Comparison of ENCODE assay signal across 8 cellular contexts in the genomic region with DNA sequence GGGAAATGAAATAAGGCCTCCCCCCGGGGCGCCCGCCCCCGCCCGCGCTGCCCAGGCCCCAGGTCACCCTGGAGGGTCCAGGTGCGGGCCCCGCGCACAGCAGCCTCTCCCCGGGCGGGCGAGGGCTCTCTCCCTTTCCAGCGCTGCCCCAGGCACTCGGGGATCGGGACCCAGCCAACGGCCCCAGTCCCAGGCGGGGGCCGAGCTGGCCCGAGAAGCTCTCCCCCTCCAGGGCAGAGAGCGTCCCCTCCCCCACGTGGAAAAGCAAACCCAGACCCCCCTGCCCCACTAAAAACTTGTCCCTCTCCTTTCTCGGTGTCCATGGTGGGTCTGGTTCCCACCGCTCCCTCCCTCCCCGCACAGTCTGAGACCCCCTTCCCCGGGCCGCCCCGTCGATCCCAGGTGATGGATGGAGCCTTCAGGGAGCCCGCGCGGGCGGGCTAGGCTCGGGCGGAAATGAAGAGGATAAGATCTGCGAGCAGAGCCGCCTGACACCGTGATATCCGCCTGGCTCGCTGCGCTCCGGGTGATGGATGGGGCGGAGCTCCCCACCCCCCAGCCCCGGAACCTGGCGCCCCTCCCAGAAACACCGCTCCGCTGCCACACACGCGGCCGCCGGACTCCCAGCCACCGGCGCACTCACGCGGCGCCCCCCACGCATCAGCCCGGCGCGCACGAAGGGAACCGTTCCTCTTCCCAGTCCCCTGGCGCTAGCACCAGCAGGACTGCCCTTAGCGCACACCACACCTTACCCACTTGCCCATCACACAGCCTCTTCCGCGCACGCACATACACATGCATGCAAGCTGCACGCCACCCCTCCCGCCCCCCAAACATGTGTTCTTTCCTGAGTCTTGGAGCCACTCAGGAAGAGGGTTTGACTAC.
DNase-seq lines count a peak whose midpoint lies in the region; ATAC-seq and TF ChIP-seq lines count a peak whose summit lies in the region.

No MANE protein-coding gene starts in this region.

- H3K4me1 ChIP-seq in esophagus squamous epithelium (peaks cover 16 to 51% (median 21%) of the 10 kb centered on the region in 3 donors), osteoblast (ENCODE audit: insufficient read depth, low read length) (peaks cover 4% of the 10 kb centered on the region)

- H2AFZ ChIP-seq in osteoblast (ENCODE audit: low read length) = no peak overlapping the region

- H3K4me3 ChIP-seq in esophagus squamous epithelium (peak overlapping the region; percentile 43 to 80 (median 64)), osteoblast (ENCODE audit: insufficient read depth, low read length) (peak overlapping the region; percentile 64)

- peaks cover 28% of the 10 kb centered on the region for H3K4me1 Mint-ChIP-seq in type B pancreatic cell (ENCODE audit: unreplicated experiment)

- H3K36me3 ChIP-seq in esophagus squamous epithelium (no peaks in the 10 kb centered on the region), osteoblast (ENCODE audit: insufficient read depth, low read length) (no peaks in the 10 kb centered on the region)

- TF ChIP-seq CTCF in esophagus squamous epithelium (IDR thresholded peaks at IDR 0.05) (no peak), osteoblast (IDR thresholded peaks at IDR 0.05; ENCODE audit: extremely low read depth, low read depth, low read length) (no peak), type B pancreatic cell (conservative IDR thresholded peaks at IDR 0.05) (no peak)

- 28% methylated on average over 4 of the region's 68 CpGs; no CpG with 5 or more reads in 1 of the 2 donors for WGBS in esophagus squamous epithelium, 2 donors

- H3K4me2 ChIP-seq in osteoblast (ENCODE audit: insufficient read depth, low read length) = peak overlapping the region; percentile 27

- TF ChIP-seq POLR2A in esophagus squamous epithelium (IDR thresholded peaks at IDR 0.05) = peak in 2 of 4 donors; percentile 38 to 60

- ATAC-seq in GM21447 (IDR thresholded peaks at IDR 0.05; ENCODE audit: unreplicated experiment) = peak; percentile 52

- intact Hi-C loops in esophagus squamous epithelium (cut with DNase I) = no loop called here

- DNase-seq in Caki2 (ENCODE audit: low read depth) (peak; percentile 51), NCI-H2196 (lab: John Stamatoyannopoulos, UW; ENCODE audit: unreplicated experiment) (peak; percentile 55), activated T-cell treated with anti-CD3 and anti-CD28 coated beads for 24 hours (ENCODE audit: low read depth) (peak; percentile 64), esophagus squamous epithelium (lab: John Stamatoyannopoulos, UW) (no peak), osteoblast (ENCODE audit: insufficient read length, low spot score, missing footprints) (peak; percentile 53), type B pancreatic cell (ENCODE audit: extremely low spot score, unreplicated experiment) (no peak), HCEC 1CT (no peak)

- no peaks in the 10 kb centered on the region for H3K9me3 Mint-ChIP-seq in type B pancreatic cell

- H3K27me3 ChIP-seq in esophagus squamous epithelium (peaks cover 0 to 66% (median 0%) of the 10 kb centered on the region in 4 donors), osteoblast (ENCODE audit: insufficient read depth, low read length) (peaks cover 28% of the 10 kb centered on the region)

- no peaks in the 10 kb centered on the region for H3K36me3 Mint-ChIP-seq in type B pancreatic cell

- H3K79me2 ChIP-seq in osteoblast (ENCODE audit: insufficient read depth, low read length) = no peaks in the 10 kb centered on the region

- H3K27ac Mint-ChIP-seq in type B pancreatic cell = peak overlapping the region; percentile 25

- H3K27me3 Mint-ChIP-seq in type B pancreatic cell = peaks cover 41% of the 10 kb centered on the region

- H3K9me3 ChIP-seq in esophagus squamous epithelium (no peaks in the 10 kb centered on the region), osteoblast (ENCODE audit: low read depth, low read length) (no peaks in the 10 kb centered on the region)

- H3K4me3 Mint-ChIP-seq in type B pancreatic cell = peak overlapping the region; percentile 73

- peak overlapping the region; percentile 80 to 91 (median 84) for H3K27ac ChIP-seq in esophagus squamous epithelium
- no peak overlapping the region for H3K27ac ChIP-seq in osteoblast (ENCODE audit: low read depth, low read length)

- H4K20me1 ChIP-seq in osteoblast (ENCODE audit: insufficient read depth, low read length) = no peaks in the 10 kb centered on the region

- in situ Hi-C loops in Caki2 (cut with HindIII; ENCODE audit: low pct_unique_long_range_greater_than_20kb, low sequenced_read_pairs) = no loop called here

Comparison
In these comparisons a context has a peak if more than half of its experiments do, and no peak if none do; other contexts are left out.
1. DNase-seq: peak in Caki2 (single experiment), NCI-H2196 (single experiment), activated T-cell treated with anti-CD3 and anti-CD28 coated beads for 24 hours (single experiment) and osteoblast (single experiment); none in esophagus squamous epithelium (single experiment), type B pancreatic cell (single experiment) and HCEC 1CT (single experiment).